ENCODE assay signal across 39 cellular contexts in the genomic region with DNA sequence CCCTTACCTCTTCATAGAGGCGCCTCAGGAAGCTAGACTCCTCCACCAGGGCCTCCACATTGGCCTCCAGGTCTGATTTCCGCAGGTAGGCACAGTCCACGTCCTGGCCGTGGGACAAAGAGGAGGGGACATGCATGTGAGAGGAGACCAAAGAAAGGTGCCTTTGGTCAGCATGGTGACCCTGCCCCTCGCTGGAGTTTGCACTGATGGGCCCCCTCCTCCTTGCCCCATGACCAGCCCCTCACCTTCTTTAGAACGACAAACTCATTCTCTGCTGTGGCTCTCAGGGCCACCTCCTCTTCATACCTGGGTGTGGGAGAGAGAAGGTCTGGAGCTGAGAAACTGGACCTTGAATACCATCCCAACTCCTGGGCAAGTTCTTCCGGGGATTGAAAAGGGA. TPM values are rescaled to one million over a fixed set of nuclear protein-coding genes. Genes with fewer than 3 reads are reported as not detected.
"Had no signal": no experiment of that assay in that cellular context is flagged by ENCODE, and none has a peak within 500 bp of the region (broad histone marks: within the 10 kb centered on the region; RNA-seq: fewer than 3 reads in every experiment).

No MANE protein-coding gene starts in this region.

- H3K27ac Mint-ChIP-seq: activated B cell treated with CpG ODN at 0.5 μM for 24 hours; activated CD4-positive, alpha-beta memory T cell treated with anti-CD3 and anti-CD28 coated beads for 36 hours; activated CD4-positive, alpha-beta T cell treated with anti-CD3 and anti-CD28 coated beads, Interleukin-2, amount 10 ng/mL, durations not matched to agents 24 days and 14 days; activated CD8-positive, alpha-beta T cell treated with anti-CD3 and anti-CD28 coated beads for 36 hours; activated naive CD4-positive, alpha-beta T cell treated with anti-CD3 and anti-CD28 coated beads for 36 hours; activated naive CD4-positive, alpha-beta T cell treated with anti-CD3 and anti-CD28 coated beads, Interleukin-2, amount 50 U/mL, for 72 hours; activated naive CD8-positive, alpha-beta T cell treated with anti-CD3 and anti-CD28 coated beads for 36 hours; activated T-cell treated with anti-CD3 and anti-CD28 coated beads, Interleukin-2, amount 50 U/mL, for 72 hours; activated T-helper 1 cell treated with anti-CD3 and anti-CD28 coated beads, Interleukin-12 subunit alpha, Interleukin-12 subunit beta, Interleukin-2, Interleukin-4 antibody, amounts not matched to agents 30 ng/mL and 10 ng/mL and 1 ng/mL, durations not matched to agents 14 hours and 24 hours and 36 hours; activated T-helper 17 cell treated with anti-CD3 and anti-CD28 coated beads, Interleukin-2, amount 50 U/mL, for 72 hours; T-helper 1 cell treated with Interleukin-12 subunit alpha and Interleukin-12 subunit beta and Interleukin-4 antibody, amounts not matched to agents 30 μg/mL and 1 μg/mL, for 36 hours; T-helper 2 cell treated with Interferon-gamma antibody and Interleukin-4, amounts not matched to agents 5 μg/mL and 100 μg/mL, for 36 hours had no signal

- H3K4me1 Mint-ChIP-seq: activated T-helper 17 cell treated with anti-CD3 and anti-CD28 coated beads, Interleukin-2, amount 50 U/mL, for 72 hours had no signal

- H3K27ac ChIP-seq: adrenal gland, body of pancreas, brain microvascular endothelial cell, breast epithelium, cardiac muscle cell, VCaP had no signal

- FAIRE-seq: astrocyte, TTC549 had no signal

- H3K4me3 Mint-ChIP-seq: activated B cell treated with CpG ODN at 0.5 μM for 24 hours; activated CD4-positive, alpha-beta memory T cell treated with anti-CD3 and anti-CD28 coated beads for 36 hours; activated CD4-positive, alpha-beta T cell treated with anti-CD3 and anti-CD28 coated beads, Interleukin-2, amount 10 ng/mL, durations not matched to agents 24 days and 14 days; activated CD8-positive, alpha-beta T cell treated with anti-CD3 and anti-CD28 coated beads for 36 hours; activated naive CD4-positive, alpha-beta T cell treated with anti-CD3 and anti-CD28 coated beads for 36 hours; activated naive CD8-positive, alpha-beta T cell treated with anti-CD3 and anti-CD28 coated beads for 36 hours; activated T-cell treated with anti-CD3 and anti-CD28 coated beads, Interleukin-2, amount 50 U/mL, for 4 hours; activated T-cell treated with anti-CD3 and anti-CD28 coated beads, Interleukin-2, amount 50 U/mL, for 72 hours; activated T-helper 1 cell treated with anti-CD3 and anti-CD28 coated beads, Interleukin-12 subunit alpha, Interleukin-12 subunit beta, Interleukin-2, Interleukin-4 antibody, amounts not matched to agents 30 ng/mL and 10 ng/mL and 1 ng/mL, durations not matched to agents 14 hours and 24 hours and 36 hours; activated T-helper 17 cell treated with anti-CD3 and anti-CD28 coated beads, Interleukin-2, amount 50 U/mL, for 72 hours; T-helper 1 cell treated with Interleukin-12 subunit alpha and Interleukin-12 subunit beta and Interleukin-4 antibody, amounts not matched to agents 30 μg/mL and 1 μg/mL, for 36 hours; T-helper 2 cell treated with Interferon-gamma antibody and Interleukin-4, amounts not matched to agents 5 μg/mL and 100 μg/mL, for 36 hours had no signal

- ATAC-seq: activated CD8-positive, alpha-beta T cell treated with anti-CD3 and anti-CD28 coated beads for 36 hours; activated naive CD4-positive, alpha-beta T cell treated with anti-CD3 and anti-CD28 coated beads, Interleukin-2, amount 50 U/mL, for 72 hours; activated T-cell treated with anti-CD3 and anti-CD28 coated beads, Interleukin-2, amount 50 U/mL, for 4 hours; activated T-cell treated with anti-CD3 and anti-CD28 coated beads, Interleukin-2, amount 50 U/mL, for 72 hours; activated T-helper 17 cell treated with anti-CD3 and anti-CD28 coated beads, Interleukin-2, amount 50 U/mL, for 72 hours; body of pancreas had no signal

- H3K27me3 ChIP-seq: adrenal gland, body of pancreas, breast epithelium had no signal

- H3K36me3 Mint-ChIP-seq: activated CD4-positive, alpha-beta memory T cell treated with anti-CD3 and anti-CD28 coated beads for 36 hours; activated naive CD4-positive, alpha-beta T cell treated with anti-CD3 and anti-CD28 coated beads, Interleukin-2, amount 50 U/mL, for 72 hours; activated naive CD8-positive, alpha-beta T cell treated with anti-CD3 and anti-CD28 coated beads for 36 hours had no signal

- H3K27me3 Mint-ChIP-seq: activated naive CD8-positive, alpha-beta T cell treated with anti-CD3 and anti-CD28 coated beads for 36 hours had no signal

- H3K4me3 ChIP-seq: adrenal gland, body of pancreas, breast epithelium, cardiac muscle cell had no signal

- DNase-seq: activated B cell treated with CpG ODN at 0.5 μM for 24 hours; activated CD4-positive, alpha-beta memory T cell treated with anti-CD3 and anti-CD28 coated beads for 36 hours; activated CD4-positive, alpha-beta T cell treated with anti-CD3 and anti-CD28 coated beads for 4 hours; activated CD4-positive, alpha-beta T cell treated with anti-CD3 and anti-CD28 coated beads, Interleukin-2, amount 10 ng/mL, durations not matched to agents 24 days and 14 days; activated CD4-positive, alpha-beta T cell treated with anti-CD3 and anti-CD28 coated beads, Interleukin-2, amount 50 U/mL, for 1 hour; activated CD4-positive, alpha-beta T cell treated with anti-CD3 and anti-CD28 coated beads, Interleukin-2, amount 50 U/mL, for 4 hours; activated CD4-positive, CD25-positive, alpha-beta regulatory T cell treated with anti-CD3 and anti-CD28 coated beads, Interleukin-2, amount 50 U/mL, for 72 hours; activated CD8-positive, alpha-beta memory T cell treated with anti-CD3 and anti-CD28 coated beads, Interleukin-2, amount 50 U/mL, for 4 hours; activated CD8-positive, alpha-beta T cell treated with anti-CD3 and anti-CD28 coated beads for 36 hours; activated effector memory CD4-positive, alpha-beta T cell treated with anti-CD3 and anti-CD28 coated beads, Interleukin-2, amount 50 U/mL, for 16 hours; activated gamma-delta T cell treated with Interleukin-2 at 50 U/mL for 16 hours; activated naive CD4-positive, alpha-beta T cell; activated naive CD4-positive, alpha-beta T cell treated with anti-CD3 and anti-CD28 coated beads for 36 hours; activated naive CD4-positive, alpha-beta T cell treated with anti-CD3 and anti-CD28 coated beads, Interleukin-2, amount 50 U/mL, for 16 hours; activated naive CD8-positive, alpha-beta T cell treated with anti-CD3 and anti-CD28 coated beads for 36 hours; activated T-cell treated with anti-CD3 and anti-CD28 coated beads for 4 hours; activated T-cell treated with anti-CD3 and anti-CD28 coated beads, Interleukin-2, amount 50 U/mL, for 1 hour; activated T-cell treated with anti-CD3 and anti-CD28 coated beads, Interleukin-2, amount 50 U/mL, for 4 hours; activated T-cell treated with anti-CD3 and anti-CD28 coated beads, Interleukin-2, amount 50 U/mL, for 72 hours; adrenal gland; amniotic stem cell; body of pancreas; brain microvascular endothelial cell; central memory CD4-positive, alpha-beta T cell; T-helper 2 cell; T-helper 9 cell had no signal

- H3K9me3 Mint-ChIP-seq: activated B cell treated with CpG ODN at 0.5 μM for 24 hours; activated CD4-positive, alpha-beta memory T cell treated with anti-CD3 and anti-CD28 coated beads for 36 hours; activated CD4-positive, alpha-beta T cell treated with anti-CD3 and anti-CD28 coated beads, Interleukin-2, amount 10 ng/mL, durations not matched to agents 24 days and 14 days; activated CD8-positive, alpha-beta T cell treated with anti-CD3 and anti-CD28 coated beads for 36 hours; activated naive CD4-positive, alpha-beta T cell treated with anti-CD3 and anti-CD28 coated beads for 36 hours; activated naive CD4-positive, alpha-beta T cell treated with anti-CD3 and anti-CD28 coated beads, Interleukin-2, amount 50 U/mL, for 72 hours; activated naive CD8-positive, alpha-beta T cell treated with anti-CD3 and anti-CD28 coated beads for 36 hours; activated T-cell treated with anti-CD3 and anti-CD28 coated beads, Interleukin-2, amount 50 U/mL, for 4 hours; activated T-cell treated with anti-CD3 and anti-CD28 coated beads, Interleukin-2, amount 50 U/mL, for 72 hours; activated T-helper 1 cell treated with anti-CD3 and anti-CD28 coated beads, Interleukin-12 subunit alpha, Interleukin-12 subunit beta, Interleukin-2, Interleukin-4 antibody, amounts not matched to agents 30 ng/mL and 10 ng/mL and 1 ng/mL, durations not matched to agents 14 hours and 24 hours and 36 hours; activated T-helper 17 cell treated with anti-CD3 and anti-CD28 coated beads, Interleukin-2, amount 50 U/mL, for 72 hours; T-helper 1 cell treated with Interleukin-12 subunit alpha and Interleukin-12 subunit beta and Interleukin-4 antibody, amounts not matched to agents 30 μg/mL and 1 μg/mL, for 36 hours; T-helper 2 cell treated with Interferon-gamma antibody and Interleukin-4, amounts not matched to agents 5 μg/mL and 100 μg/mL, for 36 hours had no signal

- H3K36me3 ChIP-seq: adrenal gland, brain microvascular endothelial cell, breast epithelium, cardiac muscle cell had no signal

- H3K4me1 ChIP-seq: adrenal gland, breast epithelium had no signal

- H3K9me3 ChIP-seq: adrenal gland, body of pancreas, breast epithelium had no signal

RNA-seq across cellular contexts. Expression of a gene that starts 3.2 kb away (rescaled TPM):
- total RNA-seq: activated B cell treated with CpG ODN at 0.5 μM for 24 hours; activated CD4-positive, alpha-beta memory T cell treated with anti-CD3 and anti-CD28 coated beads for 36 hours; activated CD4-positive, alpha-beta T cell treated with anti-CD3 and anti-CD28 coated beads, Interleukin-2, amount 10 ng/mL, durations not matched to agents 24 days and 14 days; activated CD8-positive, alpha-beta memory T cell treated with anti-CD3 and anti-CD28 coated beads for 36 hours; activated CD8-positive, alpha-beta T cell treated with anti-CD3 and anti-CD28 coated beads for 36 hours; activated naive CD4-positive, alpha-beta T cell treated with anti-CD3 and anti-CD28 coated beads for 36 hours; activated naive CD4-positive, alpha-beta T cell treated with anti-CD3 and anti-CD28 coated beads, Interleukin-2, amount 50 U/mL, for 72 hours; activated naive CD8-positive, alpha-beta T cell treated with anti-CD3 and anti-CD28 coated beads for 36 hours; activated T-cell treated with anti-CD3 and anti-CD28 coated beads, Interleukin-2, amount 50 U/mL, for 4 hours; activated T-cell treated with anti-CD3 and anti-CD28 coated beads, Interleukin-2, amount 50 U/mL, for 72 hours; activated T-helper 1 cell treated with anti-CD3 and anti-CD28 coated beads, Interleukin-12 subunit alpha, Interleukin-12 subunit beta, Interleukin-2, Interleukin-4 antibody, amounts not matched to agents 30 ng/mL and 10 ng/mL and 1 ng/mL, durations not matched to agents 14 hours and 24 hours and 36 hours; activated T-helper 17 cell treated with anti-CD3 and anti-CD28 coated beads, Interleukin-2, amount 50 U/mL, for 72 hours; adrenal gland; aorta; astrocyte; body of pancreas; breast epithelium; cerebellum had no signal
- polyA plus RNA-seq: adrenal gland, aorta, cardiac muscle cell had no signal

RNA-seq across cellular contexts. Expression of a gene that starts 21.4 kb away (rescaled TPM):
- total RNA-seq: activated B cell treated with CpG ODN at 0.5 μM for 24 hours; activated CD4-positive, alpha-beta memory T cell treated with anti-CD3 and anti-CD28 coated beads for 36 hours; activated CD4-positive, alpha-beta T cell treated with anti-CD3 and anti-CD28 coated beads, Interleukin-2, amount 10 ng/mL, durations not matched to agents 24 days and 14 days; activated CD8-positive, alpha-beta memory T cell treated with anti-CD3 and anti-CD28 coated beads for 36 hours; activated CD8-positive, alpha-beta T cell treated with anti-CD3 and anti-CD28 coated beads for 36 hours; activated naive CD4-positive, alpha-beta T cell treated with anti-CD3 and anti-CD28 coated beads for 36 hours; activated naive CD4-positive, alpha-beta T cell treated with anti-CD3 and anti-CD28 coated beads, Interleukin-2, amount 50 U/mL, for 72 hours; activated naive CD8-positive, alpha-beta T cell treated with anti-CD3 and anti-CD28 coated beads for 36 hours; activated T-cell treated with anti-CD3 and anti-CD28 coated beads, Interleukin-2, amount 50 U/mL, for 4 hours; activated T-cell treated with anti-CD3 and anti-CD28 coated beads, Interleukin-2, amount 50 U/mL, for 72 hours; activated T-helper 1 cell treated with anti-CD3 and anti-CD28 coated beads, Interleukin-12 subunit alpha, Interleukin-12 subunit beta, Interleukin-2, Interleukin-4 antibody, amounts not matched to agents 30 ng/mL and 10 ng/mL and 1 ng/mL, durations not matched to agents 14 hours and 24 hours and 36 hours; activated T-helper 17 cell treated with anti-CD3 and anti-CD28 coated beads, Interleukin-2, amount 50 U/mL, for 72 hours; adrenal gland; aorta; astrocyte; body of pancreas; breast epithelium; cardiac muscle cell; cerebellum had no signal
- polyA plus RNA-seq: adrenal gland, aorta, cardiac muscle cell had no signal

RNA-seq across cellular contexts. Expression of a gene that starts 42.1 kb away (rescaled TPM):
- total RNA-seq: activated B cell treated with CpG ODN at 0.5 μM for 24 hours; activated CD4-positive, alpha-beta memory T cell treated with anti-CD3 and anti-CD28 coated beads for 36 hours; activated CD4-positive, alpha-beta T cell treated with anti-CD3 and anti-CD28 coated beads, Interleukin-2, amount 10 ng/mL, durations not matched to agents 24 days and 14 days; activated CD8-positive, alpha-beta memory T cell treated with anti-CD3 and anti-CD28 coated beads for 36 hours; activated CD8-positive, alpha-beta T cell treated with anti-CD3 and anti-CD28 coated beads for 36 hours; activated naive CD4-positive, alpha-beta T cell treated with anti-CD3 and anti-CD28 coated beads for 36 hours; activated naive CD4-positive, alpha-beta T cell treated with anti-CD3 and anti-CD28 coated beads, Interleukin-2, amount 50 U/mL, for 72 hours; activated naive CD8-positive, alpha-beta T cell treated with anti-CD3 and anti-CD28 coated beads for 36 hours; activated T-cell treated with anti-CD3 and anti-CD28 coated beads, Interleukin-2, amount 50 U/mL, for 4 hours; activated T-cell treated with anti-CD3 and anti-CD28 coated beads, Interleukin-2, amount 50 U/mL, for 72 hours; activated T-helper 1 cell treated with anti-CD3 and anti-CD28 coated beads, Interleukin-12 subunit alpha, Interleukin-12 subunit beta, Interleukin-2, Interleukin-4 antibody, amounts not matched to agents 30 ng/mL and 10 ng/mL and 1 ng/mL, durations not matched to agents 14 hours and 24 hours and 36 hours; activated T-helper 17 cell treated with anti-CD3 and anti-CD28 coated beads, Interleukin-2, amount 50 U/mL, for 72 hours; adrenal gland; aorta; astrocyte; body of pancreas; breast epithelium; cardiac muscle cell; cerebellum had no signal
- polyA plus RNA-seq: adrenal gland, aorta, cardiac muscle cell had no signal

RNA-seq across cellular contexts. Expression of a gene that starts 42.9 kb away (rescaled TPM):
- total RNA-seq: activated B cell treated with CpG ODN at 0.5 μM for 24 hours; activated CD4-positive, alpha-beta memory T cell treated with anti-CD3 and anti-CD28 coated beads for 36 hours; activated CD4-positive, alpha-beta T cell treated with anti-CD3 and anti-CD28 coated beads, Interleukin-2, amount 10 ng/mL, durations not matched to agents 24 days and 14 days; activated CD8-positive, alpha-beta memory T cell treated with anti-CD3 and anti-CD28 coated beads for 36 hours; activated CD8-positive, alpha-beta T cell treated with anti-CD3 and anti-CD28 coated beads for 36 hours; activated naive CD4-positive, alpha-beta T cell treated with anti-CD3 and anti-CD28 coated beads for 36 hours; activated naive CD4-positive, alpha-beta T cell treated with anti-CD3 and anti-CD28 coated beads, Interleukin-2, amount 50 U/mL, for 72 hours; activated naive CD8-positive, alpha-beta T cell treated with anti-CD3 and anti-CD28 coated beads for 36 hours; activated T-cell treated with anti-CD3 and anti-CD28 coated beads, Interleukin-2, amount 50 U/mL, for 4 hours; activated T-cell treated with anti-CD3 and anti-CD28 coated beads, Interleukin-2, amount 50 U/mL, for 72 hours; activated T-helper 1 cell treated with anti-CD3 and anti-CD28 coated beads, Interleukin-12 subunit alpha, Interleukin-12 subunit beta, Interleukin-2, Interleukin-4 antibody, amounts not matched to agents 30 ng/mL and 10 ng/mL and 1 ng/mL, durations not matched to agents 14 hours and 24 hours and 36 hours; activated T-helper 17 cell treated with anti-CD3 and anti-CD28 coated beads, Interleukin-2, amount 50 U/mL, for 72 hours; adrenal gland; aorta; astrocyte; body of pancreas; cardiac muscle cell; cerebellum had no signal
- polyA plus RNA-seq: adrenal gland, aorta, cardiac muscle cell had no signal
